In the genomic region with DNA sequence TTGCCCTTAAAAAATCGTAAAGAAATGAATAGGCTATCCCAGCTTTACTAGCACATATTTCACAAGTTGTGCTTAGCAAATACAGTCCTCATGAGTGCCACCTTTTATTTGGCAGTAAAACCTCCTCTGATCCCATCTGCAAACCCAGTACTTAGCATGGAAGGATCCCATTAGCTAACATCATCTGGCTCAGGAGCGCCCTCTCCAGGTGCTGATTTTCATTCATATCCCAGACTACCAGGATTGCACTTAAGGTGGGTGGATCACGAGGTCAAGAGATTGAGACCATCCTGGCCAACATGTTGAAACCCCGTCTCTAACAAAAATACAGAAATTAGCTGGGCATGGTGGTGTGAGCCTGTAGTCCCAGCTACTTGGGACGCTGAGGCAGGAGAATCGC, we compare ENCODE assay signal across 12 cellular contexts.
DNase-seq lines count a peak whose midpoint lies in the region; ATAC-seq, FAIRE-seq and TF ChIP-seq lines count a peak whose summit lies in the region.
"Had no signal": no experiment of that assay in that cellular context is flagged by ENCODE, and none has a peak within 500 bp of the region (broad histone marks: within the 10 kb centered on the region; RNA-seq: fewer than 3 reads in every experiment).

No MANE protein-coding gene starts in this region.

- intact Hi-C loops in K562 (cut with micrococcal nuclease): loop anchor here (5.0 to 10.0 kb wide), 2 partner anchors 490 to 782 kb away; no protein-coding TSS in a partner anchor
- intact Hi-C loops in esophagus muscularis mucosa (cut with DNase I): no loop called here

- TF ChIP-seq RAD21 in K562 (CRISPR knock-in tag; conservative IDR thresholded peaks at IDR 0.05 in 1 of 2, IDR thresholded peaks at IDR 0.05 in 1 of 2): peak in 1 of 2 experiments; percentile 50; a peak in 2 of 4 replicates

- CTCF ChIA-PET in K562 (lab: Yijun Ruan, JAX; ENCODE audit: low intra/inter-chr PET ratio): interaction anchor here (0.9 kb wide), 1 partner anchor 647 kb away, joined by 3 read pairs; no protein-coding TSS in a partner anchor

- H3K4me1 Mint-ChIP-seq in type B pancreatic cell (ENCODE audit: unreplicated experiment) (peaks cover 6% of the 10 kb centered on the region), T-helper 17 cell (peaks cover 3% of the 10 kb centered on the region)
- H3K4me1 Mint-ChIP-seq: CD8-positive, alpha-beta memory T cell had no signal

- H4K20me1 ChIP-seq in KMS-11 (ENCODE audit: insufficient read depth) (no peaks in the 10 kb centered on the region), K562 (replicated peaks; ENCODE audit: control insufficient read depth, insufficient read depth, low read length) (no peaks in the 10 kb centered on the region)

- H3K36me3 ChIP-seq in KMS-11 (ENCODE audit: insufficient read depth) (no peaks in the 10 kb centered on the region), K562 (ENCODE audit: control insufficient read depth, insufficient read depth, low read length) (no peaks in the 10 kb centered on the region), esophagus muscularis mucosa (no peaks in the 10 kb centered on the region)
- H3K36me3 ChIP-seq: thyroid gland had no signal

- H3K27ac ChIP-seq in KMS-11 (no peak overlapping the region), K562 (ENCODE audit: extremely low read depth, low read depth, low read length) (no peak overlapping the region), esophagus muscularis mucosa (replicated peaks in 1 of 4) (no peak overlapping the region)
- H3K27ac ChIP-seq: thyroid gland had no signal

- no peak overlapping the region for H3K4me2 ChIP-seq in KMS-11
- no peak overlapping the region for H3K4me2 ChIP-seq in K562 (ENCODE audit: insufficient read depth, low read length)

- TF ChIP-seq EP300 in K562 (IDR thresholded peaks at IDR 0.05; ENCODE audit: low read length): no peak
- no peak for TF ChIP-seq EP300 in esophagus muscularis mucosa (IDR thresholded peaks at IDR 0.05)

- H3K27me3 Mint-ChIP-seq in type B pancreatic cell (no peaks in the 10 kb centered on the region), T-helper 17 cell (peaks cover 48% of the 10 kb centered on the region)

- H3K36me3 Mint-ChIP-seq in type B pancreatic cell (no peaks in the 10 kb centered on the region), T-helper 17 cell (ENCODE audit: low read depth) (no peaks in the 10 kb centered on the region)

- WGBS in K562 (ENCODE audit: insufficient coverage, low coverage, missing lambda C conversion rate): 2% methylated on average over 6 of the region's 6 CpGs
- 67% methylated on average over 6 of the region's 6 CpGs for WGBS in esophagus muscularis mucosa

- no peaks in the 10 kb centered on the region for H3K9me3 Mint-ChIP-seq in type B pancreatic cell
- H3K9me3 Mint-ChIP-seq: CD8-positive, alpha-beta memory T cell had no signal

- no TSS peak for BruUV-seq in K562 (replicated peaks; lab: Mats Ljungman, UMichigan)

- POLR2A ChIA-PET in K562 (lab: Yijun Ruan, JAX): interaction anchor here (0.6 kb wide), 1 partner anchor 491 kb away, joined by 3 read pairs; no protein-coding TSS in a partner anchor

- H3K79me2 ChIP-seq in KMS-11 (ENCODE audit: insufficient read depth, low read depth): no peaks in the 10 kb centered on the region
- no peaks in the 10 kb centered on the region for H3K79me2 ChIP-seq in K562 (ENCODE audit: control insufficient read depth, insufficient read depth, low read length)

- ATAC-seq in K562 (peak; percentile 87), T-helper 17 cell (no peak)

- TF ChIP-seq POLR2A in K562 (conservative IDR thresholded peaks at IDR 0.05): no peak
- no peak for TF ChIP-seq POLR2A in esophagus muscularis mucosa (IDR thresholded peaks at IDR 0.05; ENCODE audit: low read depth)

- no peak overlapping the region for H2AFZ ChIP-seq in KMS-11 (ENCODE audit: low read depth)
- no peak overlapping the region for H2AFZ ChIP-seq in K562 (ENCODE audit: low read depth, low read length)

- H3K4me1 ChIP-seq in KMS-11 (ENCODE audit: low read depth, poor library complexity, severe bottlenecking) (no peaks in the 10 kb centered on the region), K562 (replicated peaks in 1 of 2; ENCODE audit: control insufficient read depth in 2 of 2, insufficient read depth in 2 of 2, low read length in 2 of 2) (no peaks in the 10 kb centered on the region), esophagus muscularis mucosa (no peaks in the 10 kb centered on the region)
- H3K4me1 ChIP-seq: thyroid gland had no signal

- in situ Hi-C loops in K562 (cut with MboI): loop anchor here (25.0 kb wide), 1 partner anchor 775 kb away; no protein-coding TSS in a partner anchor

- no peak overlapping the region for H3K4me3 Mint-ChIP-seq in type B pancreatic cell
- H3K4me3 Mint-ChIP-seq in T-helper 17 cell: no peak overlapping the region
- H3K4me3 Mint-ChIP-seq: CD8-positive, alpha-beta memory T cell had no signal

- no peaks in the 10 kb centered on the region for H3K9me1 ChIP-seq in K562 (ENCODE audit: control insufficient read depth, insufficient read depth, low read length)

- H3K4me3 ChIP-seq in KMS-11 (IDR thresholded peaks at IDR 0.05; ENCODE audit: insufficient read depth, low read depth, low read length) (no peak overlapping the region), K562 (no peak overlapping the region), esophagus muscularis mucosa (no peak overlapping the region)
- H3K4me3 ChIP-seq: thyroid gland had no signal

- H3K27ac Mint-ChIP-seq in type B pancreatic cell: no peak overlapping the region
- H3K27ac Mint-ChIP-seq in T-helper 17 cell: no peak overlapping the region
- H3K27ac Mint-ChIP-seq: CD8-positive, alpha-beta memory T cell had no signal

- H3K9me3 ChIP-seq in K562 (replicated peaks; ENCODE audit: control insufficient read depth, insufficient read depth, low read depth, low read length): no peaks in the 10 kb centered on the region
- no peaks in the 10 kb centered on the region for H3K9me3 ChIP-seq in esophagus muscularis mucosa
- H3K9me3 ChIP-seq in T-helper 17 cell (ENCODE audit: control insufficient read depth, low read length, poor library complexity, severe bottlenecking): no peaks in the 10 kb centered on the region
- H3K9me3 ChIP-seq: thyroid gland had no signal

- H3K9ac ChIP-seq in KMS-11: no peak overlapping the region
- no peak overlapping the region for H3K9ac ChIP-seq in K562 (ENCODE audit: insufficient read depth in 1 of 2, low read depth in 2 of 2, low read length in 2 of 2)

- FAIRE-seq in K562 (lab: Jason Lieb, UNC): peak; percentile 82

- no peaks in the 10 kb centered on the region for H3K27me3 ChIP-seq in KMS-11 (ENCODE audit: insufficient read depth, low read depth)
- peaks cover 3 to 8% of the 10 kb centered on the region in 2 experiments; a peak in 4 of 5 replicates for H3K27me3 ChIP-seq in K562 (ENCODE audit: control insufficient read depth in 2 of 2, insufficient read depth in 2 of 2, low read length in 2 of 2)
- peaks cover 0 to 28% (median 0%) of the 10 kb centered on the region in 4 donors for H3K27me3 ChIP-seq in esophagus muscularis mucosa
- H3K27me3 ChIP-seq: thyroid gland had no signal

- TF ChIP-seq CTCF in KMS-11 (conservative IDR thresholded peaks at IDR 0.05; ENCODE audit: low read depth, low read length) (0 out of 2 replicates have a peak, but pooled peaks have one; percentile 19), K562 (IDR thresholded peaks at IDR 0.05 in 2 of 3, conservative IDR thresholded peaks at IDR 0.05 in 1 of 3; ENCODE audit: insufficient read depth in 2 of 3, low read depth in 1 of 3, low read length in 3 of 3) (peak; percentile 49 to 55 (median 50)), type B pancreatic cell (conservative IDR thresholded peaks at IDR 0.05) (peak; percentile 38), esophagus muscularis mucosa (IDR thresholded peaks at IDR 0.05) (no peak)

- DNase-seq in stimulated activated CD4-positive, alpha-beta T cell treated with anti-CD3 and anti-CD28 coated beads, Interleukin-15, amount 100 ng/mL, for 24 hours: peak; percentile 15
- no peak for DNase-seq in stimulated activated CD4-positive, alpha-beta T cell treated with anti-CD3 and anti-CD28 coated beads, Interleukin-4, amount 100 ng/mL, for 4 hours
- DNase-seq in K562 (ENCODE audit: extremely low read depth in 1 of 4, low spot score in 3 of 4) (peak; percentile 47 to 54 (median 51)), type B pancreatic cell (ENCODE audit: extremely low spot score, unreplicated experiment) (no peak), esophagus muscularis mucosa (ENCODE audit: extremely low spot score) (no peak), NCI-H2171 treated with DMSO at 0.1 percent for 48 hours (lab: John Stamatoyannopoulos, UW) (no peak), T-helper 17 cell (no peak)
- DNase-seq: amygdala; CD8-positive, alpha-beta memory T cell; NCI-H526 treated with DMSO at 0.1 percent for 48 hours; thyroid gland had no signal

TF ChIP-seq in K562, 482 proteins besides CTCF, POLR2A, EP300 and RAD21:
- TF ChIP-seq EGR1 (conservative IDR thresholded peaks at IDR 0.05): 0 out of 2 replicates have a peak, but pooled peaks have one; percentile 19
- no peak for TF ChIP-seq CEBPZ (IDR thresholded peaks at IDR 0.05; ENCODE audit: borderline replicate concordance, low read depth, low read length)
- TF ChIP-seq SMC3 (conservative IDR thresholded peaks at IDR 0.05; ENCODE audit: insufficient read depth, low read depth, low read length): 0 out of 2 replicates have a peak, but pooled peaks have one; percentile 11

Comparison
In these comparisons a context has a peak if more than half of its experiments do, and no peak if none do; other contexts are left out.
1. DNase-seq: peak in stimulated activated CD4-positive, alpha-beta T cell treated with anti-CD3 and anti-CD28 coated beads, Interleukin-15, amount 100 ng/mL, for 24 hours (single experiment) and K562 (4 of 4); none in stimulated activated CD4-positive, alpha-beta T cell treated with anti-CD3 and anti-CD28 coated beads, Interleukin-4, amount 100 ng/mL, for 4 hours (0 of 2), type B pancreatic cell (single experiment), esophagus muscularis mucosa (single experiment), NCI-H2171 treated with DMSO at 0.1 percent for 48 hours (single experiment) and T-helper 17 cell (0 of 3).
2. CTCF ChIP-seq: peak in KMS-11 (single experiment), K562 (3 of 3) and type B pancreatic cell (single experiment); none in esophagus muscularis mucosa (0 of 3).